ENCODE assay signal across 8 cellular contexts in genomic region chr5:34245813-34246212, GRCh38.
DNase-seq lines count a peak whose midpoint lies in the region; ATAC-seq and TF ChIP-seq lines count a peak whose summit lies in the region.
"Not testable (repeated sequence)": the region's sequence is repeated elsewhere in the genome, so short reads cannot be mapped to it uniquely, and the experiment has no call there.

No MANE protein-coding gene starts in this region.

- H3K4me3 ChIP-seq in WERI-Rb-1 (ENCODE audit: low read depth, low read length) (peak overlapping the region; percentile 31; the same call in 1 of the 2 replicates), heart right ventricle (peak overlapping the region in 7 of 10 donors; percentile 5 to 29 (median 20))
- not testable (repeated sequence) for H3K4me3 ChIP-seq in body of pancreas; neutrophil (ENCODE audit: low read depth in 1 of 2, low read length in 1 of 2)

- ATAC-seq in body of pancreas, heart right ventricle: not testable (repeated sequence)

- peak in 1 of 3 donors; percentile 14 for TF ChIP-seq POLR2A in body of pancreas (IDR thresholded peaks at IDR 0.05)

- in situ Hi-C loops in Caki2 (cut with HindIII; ENCODE audit: low pct_unique_long_range_greater_than_20kb, low sequenced_read_pairs): not testable (repeated sequence)

- 9 to 14% methylated on average over 2 of the region's 2 CpGs for WGBS in body of pancreas, 2 donors
- WGBS in heart right ventricle, 2 donors: 76 to 82% methylated on average over 2 of the region's 2 CpGs

- intact Hi-C loops in body of pancreas (cut with DNase I); heart right ventricle (cut with DNase I): not testable (repeated sequence)

- not testable (repeated sequence) for TF ChIP-seq CTCF in WERI-Rb-1 (IDR thresholded peaks at IDR 0.05; ENCODE audit: low read depth, low read length); body of pancreas (IDR thresholded peaks at IDR 0.05); heart right ventricle (IDR thresholded peaks at IDR 0.05); neutrophil (IDR thresholded peaks at IDR 0.05); type B pancreatic cell (conservative IDR thresholded peaks at IDR 0.05)

- not testable (repeated sequence) for H3K4me1 Mint-ChIP-seq in type B pancreatic cell (ENCODE audit: unreplicated experiment)

- peak overlapping the region; percentile 73 for H3K4me3 Mint-ChIP-seq in type B pancreatic cell

- not testable (repeated sequence) for H3K27me3 ChIP-seq in WERI-Rb-1 (ENCODE audit: insufficient read depth, low read depth, severe bottlenecking); body of pancreas; heart right ventricle; neutrophil

- not testable (repeated sequence) for H3K4me1 ChIP-seq in body of pancreas; neutrophil (ENCODE audit: control insufficient read depth in 1 of 2, insufficient read depth in 1 of 2, low read depth in 1 of 2, low read length in 1 of 2)
- peaks cover 0 to 12% (median 3%) of the 10 kb centered on the region in 9 donors for H3K4me1 ChIP-seq in heart right ventricle

- H3K9me3 ChIP-seq in WERI-Rb-1 (ENCODE audit: severe bottlenecking); body of pancreas; heart right ventricle; neutrophil: not testable (repeated sequence)

- peak overlapping the region; percentile 19; the same call in 1 of the 2 replicates for H3K27ac ChIP-seq in WERI-Rb-1
- H3K27ac ChIP-seq in body of pancreas: peak overlapping the region in 3 of 4 donors; percentile 63 to 75 (median 73)
- peak overlapping the region in 3 of 10 donors; percentile 15 to 58 (median 29) for H3K27ac ChIP-seq in heart right ventricle
- peak overlapping the region; percentile 38 for H3K27ac ChIP-seq in neutrophil

- not testable (repeated sequence) for H3K27me3 Mint-ChIP-seq in type B pancreatic cell

- peak overlapping the region; percentile 41 for H3K27ac Mint-ChIP-seq in type B pancreatic cell

- not testable (repeated sequence) for H3K36me3 Mint-ChIP-seq in type B pancreatic cell

- peak; percentile 21 for DNase-seq in Caki2 (ENCODE audit: low read depth)
- peak; percentile 44 for DNase-seq in LHCN-M2 (ENCODE audit: low read depth)
- peak; percentile 64 for DNase-seq in NCI-H446 treated with DMSO at 0.1 percent for 48 hours (lab: John Stamatoyannopoulos, UW)
- not testable (repeated sequence) for DNase-seq in WERI-Rb-1; heart right ventricle; type B pancreatic cell (ENCODE audit: extremely low spot score, unreplicated experiment)
- DNase-seq in body of pancreas: peak; percentile 31 to 50 (median 36)

- H3K36me3 ChIP-seq in WERI-Rb-1; body of pancreas (replicated peaks in 1 of 2; ENCODE audit: insufficient read depth in 1 of 2, low read depth in 2 of 2); heart right ventricle; neutrophil: not testable (repeated sequence)

- H3K9me3 Mint-ChIP-seq in type B pancreatic cell: not testable (repeated sequence)
